29 cellular contexts compared by ENCODE assay signal in the genomic region with DNA sequence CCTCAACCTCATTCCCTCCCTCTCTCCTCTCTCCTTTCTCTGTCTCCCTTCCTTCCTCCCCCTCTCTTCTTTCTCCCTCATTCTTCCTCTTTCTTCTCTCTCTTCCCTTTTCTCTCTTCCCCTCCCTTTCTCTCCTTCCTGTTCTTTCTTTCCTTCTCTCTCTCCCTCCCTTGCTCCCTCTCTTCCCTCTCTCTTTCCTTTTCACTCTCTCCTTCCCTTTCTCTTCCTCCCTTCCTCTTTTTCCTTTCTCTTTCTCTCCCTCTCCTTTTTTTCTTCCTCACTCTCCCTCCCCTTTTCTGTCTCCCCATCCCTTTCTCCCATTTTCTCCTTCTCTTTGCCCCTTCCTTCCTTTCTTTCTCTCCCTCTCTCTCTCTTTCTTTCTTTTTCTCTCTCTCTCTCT.
"Had no signal": no experiment of that assay in that cellular context is flagged by ENCODE, and none has a peak within 500 bp of the region (broad histone marks: within the 10 kb centered on the region; RNA-seq: fewer than 3 reads in every experiment).

No MANE protein-coding gene starts in this region.

- FAIRE-seq: colon, keratinocyte, small intestine had no signal

- H2AFZ ChIP-seq: neural progenitor cell had no signal

- H3K9me3 ChIP-seq: gastrocnemius medialis, mucosa of descending colon, ovary, psoas muscle, testis, tibial artery had no signal

- H3K27me3 ChIP-seq: neural progenitor cell, ovary, testis had no signal

- H3K9ac ChIP-seq: neural progenitor cell had no signal

- H3K4me3 Mint-ChIP-seq: mesothelial cell of epicardium, naive B cell, nephron, neural progenitor cell, type B pancreatic cell had no signal

- H3K4me2 ChIP-seq: neural progenitor cell had no signal

- H3K36me3 ChIP-seq: gastrocnemius medialis, neural progenitor cell, ovary, tibial artery had no signal

- H3K27ac ChIP-seq: dorsolateral prefrontal cortex, gastrocnemius medialis, neural progenitor cell, ovary, psoas muscle, testis, tibial artery had no signal

- H3K9me3 Mint-ChIP-seq: memory B cell, mesothelial cell of epicardium, nephron, neural progenitor cell, type B pancreatic cell had no signal

- H3K4me1 ChIP-seq: gastrocnemius medialis, psoas muscle, testis had no signal

- H3K4me3 ChIP-seq: dorsolateral prefrontal cortex, gastrocnemius medialis, lung, mucosa of descending colon, neural progenitor cell, ovary, psoas muscle, testis, tibial artery had no signal

- DNase-seq: dorsolateral prefrontal cortex; effector CD4-positive, alpha-beta T cell; foreskin fibroblast; gastrocnemius medialis; head of caudate nucleus; mucosa of descending colon; naive B cell; nucleus accumbens; ovary; posterior cingulate gyrus; psoas muscle; right cardiac atrium; small intestine; stimulated activated CD4-positive, alpha-beta T cell treated with anti-CD3 and anti-CD28 coated beads, Interleukin-15, amount 100 ng/mL, for 24 hours; stimulated activated CD4-positive, alpha-beta T cell treated with anti-CD3 and anti-CD28 coated beads, Interleukin-4, amount 100 ng/mL, for 1 hour; stimulated activated CD8-positive, alpha-beta memory T cell treated with anti-CD3 and anti-CD28 coated beads, Interleukin-4, amount 100 ng/mL, for 48 hours; stimulated activated naive CD8-positive, alpha-beta T cell treated with anti-CD3 and anti-CD28 coated beads, Interleukin-15, Interleukin-2, amounts not matched to agents 100 U/mL and 50 U/mL, for 24 hours; substantia nigra; testis had no signal

- ATAC-seq: esophagus mucosa; gastrocnemius medialis; psoas muscle; right cardiac atrium; stimulated activated naive CD8-positive, alpha-beta T cell treated with anti-CD3 and anti-CD28 coated beads, Interleukin-15, Interleukin-2, amounts not matched to agents 100 U/mL and 50 U/mL, for 24 hours had no signal

- H3K36me3 Mint-ChIP-seq: memory B cell, mesothelial cell of epicardium, naive B cell, neural progenitor cell, type B pancreatic cell had no signal

- H3K27ac Mint-ChIP-seq: memory B cell, mesothelial cell of epicardium, naive B cell, nephron had no signal
